10 cellular contexts compared by ENCODE assay signal in the genomic region with DNA sequence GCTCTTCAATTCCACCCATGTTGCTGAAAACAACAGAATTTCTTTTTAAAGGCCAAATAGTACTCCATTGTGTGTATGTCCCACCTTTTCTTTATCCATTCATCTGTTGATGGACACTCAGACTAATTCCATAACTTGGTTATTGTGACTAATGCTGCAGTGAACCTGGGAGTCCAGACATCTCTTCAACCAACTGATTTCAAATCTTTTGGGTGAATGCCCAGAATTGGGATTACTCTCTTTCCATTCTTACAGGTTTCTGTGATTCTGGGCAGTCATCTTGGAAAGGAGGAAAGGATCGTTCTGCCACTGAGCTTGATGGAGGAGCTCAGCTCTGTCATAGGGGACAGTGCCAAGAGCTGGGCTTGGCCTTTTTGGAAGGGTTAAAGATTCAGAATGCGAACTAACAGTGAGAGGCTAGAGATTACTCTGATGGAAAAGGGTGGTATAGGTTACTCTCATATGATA. TPM values are rescaled to one million over a fixed set of nuclear protein-coding genes. Genes with fewer than 3 reads are reported as not detected.
A peak's percentile ranks its signal among the peaks of the same experiment; 100 is the strongest.
DNase-seq lines count a peak whose midpoint lies in the region; ATAC-seq, FAIRE-seq and TF ChIP-seq lines count a peak whose summit lies in the region.
"Had no signal": no experiment of that assay in that cellular context is flagged by ENCODE, and none has a peak within 500 bp of the region (broad histone marks: within the 10 kb centered on the region; RNA-seq: fewer than 3 reads in every experiment).

No MANE protein-coding gene starts in this region.

- intact Hi-C loops in lower leg skin (cut with DNase I; ENCODE audit: low total_unique reads): no loop called here

- 47 to 64% methylated on average over 2 of the region's 2 CpGs for WGBS in lower leg skin, 2 donors

- TF ChIP-seq CTCF in lower leg skin (IDR thresholded peaks at IDR 0.05): no peak

- DNase-seq in H54 (ENCODE audit: insufficient read length, low spot score) (peak; percentile 53), NCI-H82 (lab: John Stamatoyannopoulos, UW) (peak; percentile 64), dermis blood vessel endothelial cell (peak; percentile 39), renal cortical epithelial cell (ENCODE audit: low read depth) (peak; percentile 36), lower leg skin (ENCODE audit: low spot score in 2 of 2) (no peak), middle frontal gyrus (ENCODE audit: extremely low spot score, low spot score) (no peak)
- DNase-seq: activated CD4-positive, alpha-beta T cell treated with anti-CD3 and anti-CD28 coated beads, Interleukin-2, amount 50 U/mL, for 4 hours; activated naive CD4-positive, alpha-beta T cell; NCI-H526 had no signal

- H3K4me3 ChIP-seq in lower leg skin (ENCODE audit: low read depth, poor library complexity, severe bottlenecking): no peak overlapping the region

- no peak for FAIRE-seq in H54 (lab: Jason Lieb, UNC)

- TF ChIP-seq POLR2A in H54 (IDR thresholded peaks at IDR 0.05; ENCODE audit: low read depth, low read length): no peak
- TF ChIP-seq POLR2A in lower leg skin (IDR thresholded peaks at IDR 0.05): no peak

- ATAC-seq in HG02571 (IDR thresholded peaks at IDR 0.05; ENCODE audit: unreplicated experiment): no peak

RNA-seq across cellular contexts. Expression of a gene that starts 48.1 kb away (rescaled TPM):
- total RNA-seq in dermis blood vessel endothelial cell: 117 and 120 TPM in 2 replicates
- 1.0 and 2.3 TPM in 2 replicates for total RNA-seq in renal cortical epithelial cell
- 10 to 100 TPM in 1 of 4 donors, 1 to 10 TPM in 3; 2.4 to 14.2 (median 5.3) TPM for total RNA-seq in lower leg skin

Comparison
In these comparisons a context has a peak if more than half of its experiments do, and no peak if none do; other contexts are left out.
1. DNase-seq: peak in H54 (single experiment), NCI-H82 (single experiment), dermis blood vessel endothelial cell (single experiment) and renal cortical epithelial cell (single experiment); none in lower leg skin (0 of 2) and middle frontal gyrus (single experiment).